ENCODE assay signal across 14 cellular contexts in the genomic region with DNA sequence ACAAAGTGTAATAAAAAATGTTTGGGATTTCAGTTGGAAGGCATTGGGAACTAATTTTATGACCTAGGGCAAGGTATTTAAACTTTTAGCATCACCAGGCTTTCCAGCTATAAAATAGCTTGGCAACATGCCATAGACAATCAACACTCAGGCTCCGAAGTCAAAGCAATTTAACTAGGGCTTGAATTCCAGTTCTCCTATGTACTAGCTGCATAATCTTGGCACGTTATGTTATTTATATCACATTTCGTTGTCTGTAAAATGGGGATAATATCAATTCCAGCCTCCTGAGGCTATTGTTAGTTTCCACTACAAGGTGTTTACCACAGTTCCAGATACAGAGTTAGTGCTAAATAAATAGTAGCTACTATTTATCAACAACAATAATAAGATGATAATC.
"Had no signal": no experiment of that assay in that cellular context is flagged by ENCODE, and none has a peak within 500 bp of the region (broad histone marks: within the 10 kb centered on the region; RNA-seq: fewer than 3 reads in every experiment).

No MANE protein-coding gene starts in this region.

- H3K36me3 ChIP-seq: heart right ventricle, right atrium auricular region, sigmoid colon, tibial artery, upper lobe of left lung, uterus had no signal

- H3K4me3 ChIP-seq: heart right ventricle, right atrium auricular region, sigmoid colon, skin epidermis, tibial artery, upper lobe of left lung, uterus had no signal

- H3K27me3 ChIP-seq: heart right ventricle, right atrium auricular region, sigmoid colon, tibial artery, upper lobe of left lung, uterus had no signal

- H3K27ac ChIP-seq: heart right ventricle, right atrium auricular region, skin epidermis, tibial artery, upper lobe of left lung, uterus had no signal

- DNase-seq: effector memory CD4-positive, alpha-beta T cell; heart right ventricle; hypothalamus; kidney glomerular epithelial cell; mammary epithelial cell; natural killer cell; posterior cingulate gyrus; sigmoid colon; stimulated activated naive CD4-positive, alpha-beta T cell treated with Interleukin-2 at 50 U/mL for 16 hours; tibial artery; upper lobe of left lung; uterus had no signal

- H3K4me1 ChIP-seq: right atrium auricular region, upper lobe of left lung, uterus had no signal

- H3K9me3 ChIP-seq: right atrium auricular region, sigmoid colon, tibial artery, upper lobe of left lung, uterus had no signal
